Comparison of ENCODE assay signal across 8 cellular contexts in genomic region chr3:37243811-37244748, GRCh38. TPM values are rescaled to one million over a fixed set of nuclear protein-coding genes. Genes with fewer than 3 reads are reported as not detected.
DNase-seq lines count a peak whose midpoint lies in the region; ATAC-seq, FAIRE-seq and TF ChIP-seq lines count a peak whose summit lies in the region.

No MANE protein-coding gene starts in this region.

- H3F3A ChIP-seq in MM.1S (ENCODE audit: insufficient read depth, low read length), result no peaks in the 10 kb centered on the region

- DNase-seq in CD1c-positive myeloid dendritic cell (ENCODE audit: extremely low spot score) (peak; percentile 67), MM.1S (peak; percentile 43), endothelial cell of umbilical vein (ENCODE audit: low read depth, low spot score) (peak; percentile 76), mesenteric fat pad (ENCODE audit: low spot score) (peak; percentile 93), middle frontal gyrus (ENCODE audit: extremely low spot score, low spot score) (no peak)
- peak; percentile 16 to 22 (median 18) for DNase-seq in activated CD8-positive, alpha-beta memory T cell treated with anti-CD3 and anti-CD28 coated beads for 48 hours (ENCODE audit: low read depth in 2 of 3, low spot score in 2 of 3)
- peak; percentile 73 for DNase-seq in stimulated activated CD8-positive, alpha-beta memory T cell treated with anti-CD3 and anti-CD28 coated beads, Interleukin-4, amount 100 ng/mL, for 48 hours

- H4K20me1 ChIP-seq in MM.1S (ENCODE audit: insufficient read depth, low read length) (peaks cover 30% of the 10 kb centered on the region), endothelial cell of umbilical vein (replicated peaks; ENCODE audit: control insufficient read depth, extremely low read depth, insufficient read depth, low read length) (peaks cover 9% of the 10 kb centered on the region)

- peak; percentile 58 for FAIRE-seq in endothelial cell of umbilical vein (lab: Jason Lieb, UNC)

- CTCF ChIA-PET in endothelial cell of umbilical vein (lab: Charles Lee), result interaction anchor here (0.9 to 1.8 kb wide), 2 partner anchors 9 to 27 kb away, joined by 4 to 5 read pairs; no protein-coding TSS in a partner anchor

- peak overlapping the region; percentile 61 for H3K4me2 ChIP-seq in MM.1S (ENCODE audit: low read depth, low read length)
- peak overlapping the region; percentile 89 for H3K4me2 ChIP-seq in endothelial cell of umbilical vein (ENCODE audit: insufficient read depth, low read length)

- dilution Hi-C loops in endothelial cell of umbilical vein (cut with MboI; ENCODE audit: extremely low pct_ligation_motif_present, low sequenced_read_pairs), result no loop called here

- no peaks in the 10 kb centered on the region for H3K9me3 ChIP-seq in MM.1S (replicated peaks; ENCODE audit: insufficient read depth, low read length)
- H3K9me3 ChIP-seq in endothelial cell of umbilical vein (replicated peaks; ENCODE audit: control insufficient read depth, insufficient read depth, low read length), result no peaks in the 10 kb centered on the region

- BruUV-seq in endothelial cell of umbilical vein (replicated peaks; lab: Mats Ljungman, UMichigan), result TSS peak; percentile 37

- H3K4me1 ChIP-seq in MM.1S (ENCODE audit: low read length), result 0 out of 2 replicates have a peak, but pooled peaks cover 6% of the 10 kb centered on the region
- peaks cover 24% of the 10 kb centered on the region for H3K4me1 ChIP-seq in endothelial cell of umbilical vein (ENCODE audit: control insufficient read depth, extremely low read depth, insufficient read depth, low read length)

- H3K9me2 ChIP-seq in MM.1S (replicated peaks; ENCODE audit: insufficient read depth, low read length), result no peaks in the 10 kb centered on the region

- TF ChIP-seq CTCF in MM.1S (IDR thresholded peaks at IDR 0.05; ENCODE audit: low read length), result no peak
- TF ChIP-seq CTCF in endothelial cell of umbilical vein (IDR thresholded peaks at IDR 0.05; ENCODE audit: extremely low read depth in 1 of 2, insufficient read depth in 1 of 2, low read depth in 1 of 2, low read length in 2 of 2), result no peak

- H3K27ac ChIP-seq in MM.1S (ENCODE audit: low read length), result peak overlapping the region; percentile 75; the same call in 1 of the 2 replicates
- peak overlapping the region; percentile 71 for H3K27ac ChIP-seq in endothelial cell of umbilical vein (ENCODE audit: insufficient read depth, low read depth, low read length)

- H3K27me3 ChIP-seq in MM.1S (replicated peaks; ENCODE audit: insufficient read depth, low read length) (no peaks in the 10 kb centered on the region), endothelial cell of umbilical vein (ENCODE audit: control insufficient read depth in 2 of 2, insufficient read depth in 2 of 2, low read length in 2 of 2) (no peaks in the 10 kb centered on the region)

- no peaks in the 10 kb centered on the region for H3K9me1 ChIP-seq in endothelial cell of umbilical vein (replicated peaks; ENCODE audit: control insufficient read depth, extremely low read depth, insufficient read depth, low read length)

- peaks cover 60% of the 10 kb centered on the region for H3K79me2 ChIP-seq in MM.1S (ENCODE audit: low read length)
- peaks cover 59% of the 10 kb centered on the region for H3K79me2 ChIP-seq in endothelial cell of umbilical vein (ENCODE audit: control insufficient read depth, insufficient read depth, low read length)

- no peak for TF ChIP-seq POLR2A in endothelial cell of umbilical vein (IDR thresholded peaks at IDR 0.05; ENCODE audit: low read depth, low read length)

- H3K36me3 ChIP-seq in MM.1S (replicated peaks; ENCODE audit: insufficient read depth, low read length) (no peaks in the 10 kb centered on the region), endothelial cell of umbilical vein (ENCODE audit: control insufficient read depth in 2 of 2, extremely low read depth in 1 of 2, insufficient read depth in 2 of 2, low read length in 2 of 2) (no peaks in the 10 kb centered on the region)

- peak; percentile 33 for ATAC-seq in GM21367 (IDR thresholded peaks at IDR 0.05; ENCODE audit: unreplicated experiment)

- H3K9ac ChIP-seq in MM.1S (ENCODE audit: low read length), result peak overlapping the region; percentile 75
- peak overlapping the region; percentile 90 for H3K9ac ChIP-seq in endothelial cell of umbilical vein (replicated peaks; ENCODE audit: extremely low read depth, insufficient read depth, low read length)

- H3K4me3 ChIP-seq in MM.1S (ENCODE audit: low read length), result peak overlapping the region; percentile 81
- H3K4me3 ChIP-seq in endothelial cell of umbilical vein (replicated peaks in 1 of 3; ENCODE audit: insufficient read depth in 1 of 3, low read depth in 1 of 3, low read length in 3 of 3), result peak overlapping the region; percentile 74 to 91 (median 74)

- POLR2A ChIA-PET in endothelial cell of umbilical vein (lab: Charles Lee), result interaction anchor here (1.1 kb wide), 1 partner anchor 251 kb away, joined by 4 read pairs; the partner anchor contains the start of genes EPM2AIP1 and MLH1

- H2AFZ ChIP-seq in MM.1S (ENCODE audit: low read length), result peak overlapping the region; percentile 65
- H2AFZ ChIP-seq in endothelial cell of umbilical vein (ENCODE audit: low read depth, low read length), result peak overlapping the region; percentile 68

- intact Hi-C loops in endothelial cell of umbilical vein (cut with micrococcal nuclease), result no loop called here

TF ChIP-seq in endothelial cell of umbilical vein, 7 proteins besides CTCF, POLR2A, EP300 and RAD21:
- TF ChIP-seq POLR2AphosphoS5 (IDR thresholded peaks at IDR 0.05; ENCODE audit: insufficient read depth, low read depth, low read length) (peak; percentile 22), GATA2 (IDR thresholded peaks at IDR 0.05; ENCODE audit: insufficient read depth, insufficient read length, low read depth, low read length) (no peak), MAX (IDR thresholded peaks at IDR 0.05; ENCODE audit: insufficient read depth, insufficient read length) (no peak), JUN (IDR thresholded peaks at IDR 0.05; ENCODE audit: borderline replicate concordance, insufficient read depth, insufficient read length, low read depth) (no peak)

RNA-seq across cellular contexts. Expression of gene GOLGA4, which starts 1.0 kb away (rescaled TPM):
- 58.3 and 69.6 TPM in 2 replicates for total RNA-seq in endothelial cell of umbilical vein
- polyA plus RNA-seq in endothelial cell of umbilical vein, result 5.1 and 7.6 TPM in 2 replicates
- polyA plus RNA-seq in endothelial cell of umbilical vein (2011; cell fraction: cytosol; rRNA removed), result 11.5 and 11.6 TPM in 2 replicates
- 21.1 and 22.6 TPM in 2 replicates for polyA plus RNA-seq in endothelial cell of umbilical vein (2011; cell fraction: nucleus; rRNA removed)
- 34.4 and 44.7 TPM in 2 replicates for polyA plus RNA-seq in endothelial cell of umbilical vein (2012)
- polyA minus RNA-seq in endothelial cell of umbilical vein, result 25.6 and 32.8 TPM in 2 replicates
- polyA minus RNA-seq in endothelial cell of umbilical vein (2011; cell fraction: cytosol; rRNA and poly(A)+ RNA removed), result 17.8 TPM
- polyA minus RNA-seq in endothelial cell of umbilical vein (2011; cell fraction: nucleus; rRNA and poly(A)+ RNA removed), result 46.5 and 54.7 TPM in 2 replicates
- total RNA-seq in mesenteric fat pad, result 140 TPM
